Comparison of ENCODE assay signal across 8 cellular contexts in genomic region chr15:67840747-67841634, GRCh38. TPM values are rescaled to one million over a fixed set of nuclear protein-coding genes. Genes with fewer than 3 reads are reported as not detected.
DNase-seq lines count a peak whose midpoint lies in the region; ATAC-seq, FAIRE-seq and TF ChIP-seq lines count a peak whose summit lies in the region.

No MANE protein-coding gene starts in this region.

- H3K4me2 ChIP-seq in keratinocyte (ENCODE audit: control insufficient read depth, extremely low read depth, insufficient read depth, low read depth, low read length) = peak overlapping the region; percentile 96

- peak overlapping the region; percentile 59 to 94 for H3K4me3 ChIP-seq in body of pancreas
- peak overlapping the region; percentile 64 to 90 (median 80) for H3K4me3 ChIP-seq in keratinocyte (ENCODE audit: control insufficient read depth in 2 of 3, extremely low read depth in 1 of 3, insufficient read depth in 2 of 3, low read depth in 1 of 3, low read length in 3 of 3)

- peak overlapping the region; percentile 96 to 98 (median 97) for H3K27ac ChIP-seq in body of pancreas
- H3K27ac ChIP-seq in keratinocyte (ENCODE audit: control insufficient read depth, insufficient read depth, low read length) = peak overlapping the region; percentile 93

- no peaks in the 10 kb centered on the region for H4K20me1 ChIP-seq in keratinocyte (ENCODE audit: control insufficient read depth, extremely low read depth, insufficient read depth, low read length)

- DNase-seq in activated CD8-positive, alpha-beta memory T cell treated with anti-CD3 and anti-CD28 coated beads for 24 hours = peak; percentile 66
- no peak for DNase-seq in activated CD8-positive, alpha-beta memory T cell treated with anti-CD3 and anti-CD28 coated beads, Interleukin-2, amount 50 U/mL, for 4 hours
- DNase-seq in NCI-H2171 (lab: John Stamatoyannopoulos, UW) (peak; percentile 23), body of pancreas (peak; percentile 38 to 57 (median 50)), keratinocyte (ENCODE audit: low read depth, low spot score) (no peak)
- DNase-seq in stimulated activated CD8-positive, alpha-beta memory T cell treated with anti-CD3 and anti-CD28 coated beads, Interleukin-4, amount 100 ng/mL, for 48 hours = peak; percentile 45

- H2AFZ ChIP-seq in keratinocyte (ENCODE audit: control insufficient read depth, low read length) = peak overlapping the region; percentile 99

- intact Hi-C loops in body of pancreas (cut with DNase I) = no loop called here

- no peaks in the 10 kb centered on the region for H3K9me1 ChIP-seq in keratinocyte (ENCODE audit: control insufficient read depth, extremely low read depth, insufficient read depth, low read length)

- ATAC-seq in body of pancreas (peak; percentile 5), HG02970 (IDR thresholded peaks at IDR 0.05; ENCODE audit: low FRiP score, unreplicated experiment) (no peak), GM19463 (IDR thresholded peaks at IDR 0.05; ENCODE audit: unreplicated experiment) (no peak)

- H3K27me3 ChIP-seq in body of pancreas (peaks cover 0 to 1% of the 10 kb centered on the region in 2 donors), keratinocyte (ENCODE audit: control insufficient read depth, extremely low read depth, insufficient read depth, low read length) (peaks cover 2% of the 10 kb centered on the region)

- H3K4me1 ChIP-seq in body of pancreas (peaks cover 23% of the 10 kb centered on the region), keratinocyte (ENCODE audit: control insufficient read depth, extremely low read depth, insufficient read depth, low read length) (peaks cover 17% of the 10 kb centered on the region)

- H3K36me3 ChIP-seq in body of pancreas (replicated peaks in 1 of 2; ENCODE audit: insufficient read depth in 1 of 2, low read depth in 2 of 2) (no peaks in the 10 kb centered on the region), keratinocyte (ENCODE audit: control insufficient read depth in 2 of 2, extremely low read depth in 1 of 2, insufficient read depth in 2 of 2, low read length in 2 of 2) (no peaks in the 10 kb centered on the region)

- TF ChIP-seq POLR2A in body of pancreas (IDR thresholded peaks at IDR 0.05) = no peak

- H3K9me3 ChIP-seq in body of pancreas = no peaks in the 10 kb centered on the region
- no peaks in the 10 kb centered on the region for H3K9me3 ChIP-seq in keratinocyte (ENCODE audit: control insufficient read depth, low read depth, low read length)

- FAIRE-seq in keratinocyte (lab: Jason Lieb, UNC) = no peak

- 7 to 14% methylated on average over 12 to 20 of the region's 20 CpGs for WGBS in body of pancreas, 2 donors

- TF ChIP-seq CTCF in body of pancreas (IDR thresholded peaks at IDR 0.05) = no peak
- no peak for TF ChIP-seq CTCF in keratinocyte (optimal IDR thresholded peaks at IDR 0.05 in 1 of 3, IDR thresholded peaks at IDR 0.05 in 1 of 3, conservative IDR thresholded peaks at IDR 0.05 in 1 of 3; ENCODE audit: extremely low read depth in 1 of 3, insufficient read depth in 2 of 3, low read length in 3 of 3)

- dilution Hi-C loops in keratinocyte (cut with MboI; ENCODE audit: extremely low pct_ligation_motif_present, low sequenced_read_pairs) = no loop called here

- H3K9ac ChIP-seq in keratinocyte (ENCODE audit: control insufficient read depth, extremely low read depth, insufficient read depth, low read length) = peak overlapping the region; percentile 86

- no peaks in the 10 kb centered on the region for H3K79me2 ChIP-seq in keratinocyte (ENCODE audit: control insufficient read depth, insufficient read depth, low read length)

RNA-seq across cellular contexts. Expression of gene RNU6-1, which starts 1.1 kb away (rescaled TPM):
- total RNA-seq in body of pancreas = not detected
- polyA plus RNA-seq in keratinocyte = not detected in 3 replicates
- polyA plus RNA-seq in keratinocyte (2011; ENCODE audit: low read depth) = not detected
- polyA plus RNA-seq in keratinocyte (2011; cell fraction: cytosol; rRNA removed) = not detected in 2 replicates
- polyA plus RNA-seq in keratinocyte (2011; cell fraction: nucleus; rRNA removed) = not detected in 2 replicates
- polyA plus RNA-seq in keratinocyte (2012; ENCODE audit: low replicate concordance) = not detected in 2 replicates
- not detected in 3 replicates for polyA minus RNA-seq in keratinocyte
- polyA minus RNA-seq in keratinocyte (2011; cell fraction: cytosol; rRNA and poly(A)+ RNA removed) = not detected
- polyA minus RNA-seq in keratinocyte (2011; cell fraction: nucleus; rRNA and poly(A)+ RNA removed) = not detected in 2 replicates

RNA-seq across cellular contexts. Expression of gene SKOR1, which starts 15.7 kb away (rescaled TPM):
- under 1 TPM; under 0.01 to 0.78 TPM for total RNA-seq in body of pancreas
- polyA plus RNA-seq in keratinocyte = 0.03 TPM in 2 of 3 replicates, not detected in the other
- polyA plus RNA-seq in keratinocyte (2011; ENCODE audit: low read depth) = not detected
- 0.03 TPM in 1 of 2 replicates, not detected in the other for polyA plus RNA-seq in keratinocyte (2011; cell fraction: cytosol; rRNA removed)
- polyA plus RNA-seq in keratinocyte (2011; cell fraction: nucleus; rRNA removed) = 0.13 TPM in 1 of 2 replicates, not detected in the other
- polyA plus RNA-seq in keratinocyte (2012; ENCODE audit: low replicate concordance) = 0.03 and 0.14 TPM in 2 replicates
- not detected in 3 replicates for polyA minus RNA-seq in keratinocyte
- not detected for polyA minus RNA-seq in keratinocyte (2011; cell fraction: cytosol; rRNA and poly(A)+ RNA removed)
- polyA minus RNA-seq in keratinocyte (2011; cell fraction: nucleus; rRNA and poly(A)+ RNA removed) = 0.21 and 0.31 TPM in 2 replicates

Comparison
In these comparisons a context has a peak if more than half of its experiments do, and no peak if none do; other contexts are left out.
1. DNase-seq: peak in activated CD8-positive, alpha-beta memory T cell treated with anti-CD3 and anti-CD28 coated beads for 24 hours (single experiment), NCI-H2171 (single experiment), body of pancreas (4 of 4) and stimulated activated CD8-positive, alpha-beta memory T cell treated with anti-CD3 and anti-CD28 coated beads, Interleukin-4, amount 100 ng/mL, for 48 hours (single experiment); none in activated CD8-positive, alpha-beta memory T cell treated with anti-CD3 and anti-CD28 coated beads, Interleukin-2, amount 50 U/mL, for 4 hours (single experiment) and keratinocyte (single experiment).